Comparison of ENCODE assay signal across 37 cellular contexts in the genomic region with DNA sequence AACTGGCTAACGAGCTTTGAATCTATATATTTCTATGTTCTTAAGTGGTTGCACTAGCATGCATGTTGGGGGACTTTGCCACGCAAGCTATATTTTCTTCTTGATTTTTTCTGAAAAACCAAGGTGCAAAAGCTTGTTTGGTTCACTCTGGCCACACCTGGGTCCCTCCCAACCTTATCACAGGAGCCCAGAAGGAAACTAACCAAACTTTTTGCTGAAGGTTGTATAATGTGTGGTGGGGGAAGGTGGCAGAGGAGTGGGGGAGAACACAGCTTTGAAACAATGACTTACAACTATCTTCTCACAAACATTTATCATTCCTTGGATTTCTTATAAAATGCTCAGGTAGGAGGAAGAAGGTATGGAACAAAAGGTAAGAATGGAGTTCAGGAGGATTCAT.
"Had no signal": no experiment of that assay in that cellular context is flagged by ENCODE, and none has a peak within 500 bp of the region (broad histone marks: within the 10 kb centered on the region; RNA-seq: fewer than 3 reads in every experiment).

No MANE protein-coding gene starts in this region.

- H3K36me3 Mint-ChIP-seq: activated naive CD4-positive, alpha-beta T cell treated with anti-CD3 and anti-CD28 coated beads, Interleukin-2, amount 10 ng/mL, durations not matched to agents 7 days and 5 days; activated naive CD4-positive, alpha-beta T cell treated with anti-CD3 and anti-CD28 coated beads, Interleukin-2, amount 50 U/mL, for 24 hours; activated naive CD4-positive, alpha-beta T cell treated with anti-CD3 and anti-CD28 coated beads, Interleukin-2, amount 50 U/mL, for 72 hours; activated naive CD8-positive, alpha-beta T cell; activated naive CD8-positive, alpha-beta T cell treated with anti-CD3 and anti-CD28 coated beads for 36 hours; activated naive CD8-positive, alpha-beta T cell treated with anti-CD3 and anti-CD28 coated beads, Interleukin-2, amount 10 ng/mL, durations not matched to agents 7 days and 5 days; brain had no signal

- DNase-seq: activated effector memory CD4-positive, alpha-beta T cell treated with anti-CD3 and anti-CD28 coated beads, Interleukin-2, amount 50 U/mL, for 16 hours; activated effector memory CD4-positive, alpha-beta T cell treated with Interleukin-2 at 50 U/mL for 16 hours; activated gamma-delta T cell; activated gamma-delta T cell treated with Interleukin-2 at 50 U/mL for 16 hours; activated naive CD4-positive, alpha-beta T cell; activated naive CD4-positive, alpha-beta T cell treated with anti-CD3 and anti-CD28 coated beads for 36 hours; activated naive CD4-positive, alpha-beta T cell treated with anti-CD3 and anti-CD28 coated beads, Interleukin-2, amount 10 ng/mL, durations not matched to agents 7 days and 5 days; activated naive CD4-positive, alpha-beta T cell treated with anti-CD3 and anti-CD28 coated beads, Interleukin-2, amount 50 U/mL, for 16 hours; activated naive CD4-positive, alpha-beta T cell treated with Interleukin-2 at 50 U/mL for 16 hours; activated naive CD8-positive, alpha-beta T cell treated with anti-CD3 and anti-CD28 coated beads for 36 hours; activated naive CD8-positive, alpha-beta T cell treated with anti-CD3 and anti-CD28 coated beads, Interleukin-2, amount 10 ng/mL, durations not matched to agents 7 days and 5 days; activated naive CD8-positive, alpha-beta T cell treated with anti-CD3 and anti-CD28 coated beads, Interleukin-2, amount 50 U/mL, for 24 hours; activated T-cell treated with anti-CD3 and anti-CD28 coated beads, Interleukin-2, amount 50 U/mL, for 4 hours; activated T-cell treated with anti-CD3 and anti-CD28 coated beads, Interleukin-2, amount 50 U/mL, for 48 hours; activated T-cell treated with anti-CD3 and anti-CD28 coated beads, Interleukin-2, amount 50 U/mL, for 72 hours; adrenal gland; amniotic stem cell; amygdala; anterior cingulate cortex; aorta; brain microvascular endothelial cell; caudate nucleus; central memory CD4-positive, alpha-beta T cell; cerebellar nuclear complex had no signal

- H3K9me3 Mint-ChIP-seq: activated naive CD4-positive, alpha-beta T cell treated with anti-CD3 and anti-CD28 coated beads for 36 hours; activated naive CD4-positive, alpha-beta T cell treated with anti-CD3 and anti-CD28 coated beads, Interleukin-2, amount 10 ng/mL, durations not matched to agents 7 days and 5 days; activated naive CD4-positive, alpha-beta T cell treated with anti-CD3 and anti-CD28 coated beads, Interleukin-2, amount 50 U/mL, for 24 hours; activated naive CD4-positive, alpha-beta T cell treated with anti-CD3 and anti-CD28 coated beads, Interleukin-2, amount 50 U/mL, for 72 hours; activated T-cell treated with anti-CD3 and anti-CD28 coated beads, Interleukin-2, amount 50 U/mL, for 4 hours; activated T-helper 1 cell treated with anti-CD3 and anti-CD28 coated beads, Interleukin-12 subunit alpha, Interleukin-12 subunit beta, Interleukin-2, Interleukin-4 antibody, amounts not matched to agents 30 ng/mL and 10 ng/mL and 1 ng/mL, durations not matched to agents 14 hours and 24 hours and 36 hours; activated T-helper 17 cell treated with anti-CD3 and anti-CD28 coated beads, Interleukin-2, amount 50 U/mL, for 72 hours; activated T-helper 2 cell treated with anti-CD3 and anti-CD28 coated beads, Interferon-gamma antibody, Interleukin-2, Interleukin-4, amounts not matched to agents 10 μg/mL and 5 μg/mL and 100 μg/mL, durations not matched to agents 14 hours and 24 hours and 36 hours; central memory CD8-positive, alpha-beta T cell had no signal

- H3K4me3 ChIP-seq: adrenal gland, ascending aorta, body of pancreas, breast epithelium, cardiac muscle cell had no signal

- H3K4me1 Mint-ChIP-seq: activated naive CD4-positive, alpha-beta T cell treated with anti-CD3 and anti-CD28 coated beads, Interleukin-2, amount 10 ng/mL, durations not matched to agents 7 days and 5 days; activated naive CD4-positive, alpha-beta T cell treated with anti-CD3 and anti-CD28 coated beads, Interleukin-2, amount 50 U/mL, for 24 hours; activated naive CD8-positive, alpha-beta T cell treated with anti-CD3 and anti-CD28 coated beads for 36 hours; activated naive CD8-positive, alpha-beta T cell treated with anti-CD3 and anti-CD28 coated beads, Interleukin-2, amount 10 ng/mL, durations not matched to agents 7 days and 5 days; activated naive CD8-positive, alpha-beta T cell treated with anti-CD3 and anti-CD28 coated beads, Interleukin-2, amount 50 U/mL, for 24 hours; activated T-helper 17 cell treated with anti-CD3 and anti-CD28 coated beads, Interleukin-2, amount 50 U/mL, for 72 hours; brain; central memory CD8-positive, alpha-beta T cell had no signal

- H3K27me3 ChIP-seq: adrenal gland, ascending aorta, body of pancreas, brain microvascular endothelial cell, breast epithelium, cardiac muscle cell had no signal

- H3K27ac Mint-ChIP-seq: activated naive CD4-positive, alpha-beta T cell treated with anti-CD3 and anti-CD28 coated beads for 36 hours; activated naive CD4-positive, alpha-beta T cell treated with anti-CD3 and anti-CD28 coated beads, Interleukin-2, amount 10 ng/mL, durations not matched to agents 7 days and 5 days; activated naive CD4-positive, alpha-beta T cell treated with anti-CD3 and anti-CD28 coated beads, Interleukin-2, amount 50 U/mL, for 24 hours; activated naive CD4-positive, alpha-beta T cell treated with anti-CD3 and anti-CD28 coated beads, Interleukin-2, amount 50 U/mL, for 72 hours; activated naive CD8-positive, alpha-beta T cell; activated naive CD8-positive, alpha-beta T cell treated with anti-CD3 and anti-CD28 coated beads for 36 hours; activated naive CD8-positive, alpha-beta T cell treated with anti-CD3 and anti-CD28 coated beads, Interleukin-2, amount 10 ng/mL, durations not matched to agents 7 days and 5 days; activated naive CD8-positive, alpha-beta T cell treated with anti-CD3 and anti-CD28 coated beads, Interleukin-2, amount 50 U/mL, for 24 hours; activated T-cell treated with anti-CD3 and anti-CD28 coated beads, Interleukin-2, amount 50 U/mL, for 72 hours; activated T-helper 1 cell treated with anti-CD3 and anti-CD28 coated beads, Interleukin-12 subunit alpha, Interleukin-12 subunit beta, Interleukin-2, Interleukin-4 antibody, amounts not matched to agents 30 ng/mL and 10 ng/mL and 1 ng/mL, durations not matched to agents 14 hours and 24 hours and 36 hours; activated T-helper 17 cell treated with anti-CD3 and anti-CD28 coated beads, Interleukin-2, amount 50 U/mL, for 72 hours; activated T-helper 2 cell treated with anti-CD3 and anti-CD28 coated beads, Interferon-gamma antibody, Interleukin-2, Interleukin-4, amounts not matched to agents 10 μg/mL and 5 μg/mL and 100 μg/mL, durations not matched to agents 14 hours and 24 hours and 36 hours had no signal

- H3K27me3 Mint-ChIP-seq: activated naive CD4-positive, alpha-beta T cell treated with anti-CD3 and anti-CD28 coated beads, Interleukin-2, amount 50 U/mL, for 24 hours; activated naive CD8-positive, alpha-beta T cell; activated naive CD8-positive, alpha-beta T cell treated with anti-CD3 and anti-CD28 coated beads for 36 hours; activated naive CD8-positive, alpha-beta T cell treated with anti-CD3 and anti-CD28 coated beads, Interleukin-2, amount 10 ng/mL, durations not matched to agents 7 days and 5 days; activated T-helper 17 cell treated with anti-CD3 and anti-CD28 coated beads, Interleukin-2, amount 50 U/mL, for 72 hours; central memory CD8-positive, alpha-beta T cell had no signal

- FAIRE-seq: astrocyte had no signal

- H3K4me1 ChIP-seq: adrenal gland, ascending aorta, breast epithelium had no signal

- ATAC-seq: activated naive CD4-positive, alpha-beta T cell treated with anti-CD3 and anti-CD28 coated beads, Interleukin-2, amount 50 U/mL, for 72 hours; activated naive CD8-positive, alpha-beta T cell treated with anti-CD3 and anti-CD28 coated beads, Interleukin-2, amount 50 U/mL, for 24 hours; activated T-cell treated with anti-CD3 and anti-CD28 coated beads, Interleukin-2, amount 50 U/mL, for 4 hours; activated T-cell treated with anti-CD3 and anti-CD28 coated beads, Interleukin-2, amount 50 U/mL, for 72 hours; activated T-helper 17 cell treated with anti-CD3 and anti-CD28 coated beads, Interleukin-2, amount 50 U/mL, for 72 hours had no signal

- H3K27ac ChIP-seq: adrenal gland, ascending aorta, body of pancreas, brain microvascular endothelial cell, breast epithelium, cardiac muscle cell had no signal

- H3K4me3 Mint-ChIP-seq: activated naive CD4-positive, alpha-beta T cell treated with anti-CD3 and anti-CD28 coated beads for 36 hours; activated naive CD4-positive, alpha-beta T cell treated with anti-CD3 and anti-CD28 coated beads, Interleukin-2, amount 10 ng/mL, durations not matched to agents 7 days and 5 days; activated naive CD4-positive, alpha-beta T cell treated with anti-CD3 and anti-CD28 coated beads, Interleukin-2, amount 50 U/mL, for 24 hours; activated naive CD8-positive, alpha-beta T cell; activated naive CD8-positive, alpha-beta T cell treated with anti-CD3 and anti-CD28 coated beads for 36 hours; activated naive CD8-positive, alpha-beta T cell treated with anti-CD3 and anti-CD28 coated beads, Interleukin-2, amount 10 ng/mL, durations not matched to agents 7 days and 5 days; activated naive CD8-positive, alpha-beta T cell treated with anti-CD3 and anti-CD28 coated beads, Interleukin-2, amount 50 U/mL, for 24 hours; activated T-cell treated with anti-CD3 and anti-CD28 coated beads, Interleukin-2, amount 50 U/mL, for 4 hours; activated T-cell treated with anti-CD3 and anti-CD28 coated beads, Interleukin-2, amount 50 U/mL, for 72 hours; activated T-helper 1 cell treated with anti-CD3 and anti-CD28 coated beads, Interleukin-12 subunit alpha, Interleukin-12 subunit beta, Interleukin-2, Interleukin-4 antibody, amounts not matched to agents 30 ng/mL and 10 ng/mL and 1 ng/mL, durations not matched to agents 14 hours and 24 hours and 36 hours; activated T-helper 17 cell treated with anti-CD3 and anti-CD28 coated beads, Interleukin-2, amount 50 U/mL, for 72 hours; brain; central memory CD8-positive, alpha-beta T cell had no signal

- H3K36me3 ChIP-seq: adrenal gland, ascending aorta, brain microvascular endothelial cell, breast epithelium, cardiac muscle cell had no signal

- H3K9me3 ChIP-seq: adrenal gland, body of pancreas had no signal
